ENCODE assay signal across 8 cellular contexts in genomic region chr17:75526555-75527270, GRCh38. TPM values are rescaled to one million over a fixed set of nuclear protein-coding genes. Genes with fewer than 3 reads are reported as not detected.
DNase-seq lines count a peak whose midpoint lies in the region; ATAC-seq and TF ChIP-seq lines count a peak whose summit lies in the region.

No MANE protein-coding gene starts in this region.

- peaks cover 4 to 30% (median 12%) of the 10 kb centered on the region in 4 donors for H3K36me3 ChIP-seq in stomach

- H3K27me3 ChIP-seq in stomach: peaks cover 0 to 10% (median 0%) of the 10 kb centered on the region in 3 donors

- 24 to 48% (median 30%) methylated on average over 13 of the region's 13 CpGs for WGBS in stomach, 5 donors

- intact Hi-C loops in activated CD4-positive, alpha-beta T cell treated with anti-CD3 and anti-CD28 coated beads, Interleukin-2, amount 10 ng/mL, durations not matched to agents 24 days and 14 days (cut with micrococcal nuclease): no loop called here
- intact Hi-C loops in stomach (cut with DNase I; ENCODE audit: low total_unique reads): no loop called here

- peak in 1 of 4 donors; percentile 6 for TF ChIP-seq POLR2A in stomach (IDR thresholded peaks at IDR 0.05)

- peaks cover 37 to 64% (median 48%) of the 10 kb centered on the region in 4 donors for H3K4me1 ChIP-seq in stomach

- H3K36me3 Mint-ChIP-seq in activated CD4-positive, alpha-beta T cell treated with anti-CD3 and anti-CD28 coated beads, Interleukin-2, amount 10 ng/mL, durations not matched to agents 24 days and 14 days (ENCODE audit: low read depth): peaks cover 23% of the 10 kb centered on the region
- H3K36me3 Mint-ChIP-seq in activated naive CD8-positive, alpha-beta T cell treated with anti-CD3 and anti-CD28 coated beads for 36 hours: peaks cover 7% of the 10 kb centered on the region

- H3K27ac ChIP-seq in stomach: peak overlapping the region; percentile 85 to 97 (median 88)

- TF ChIP-seq CTCF in stomach (IDR thresholded peaks at IDR 0.05): no peak

- no peak for DNase-seq in activated CD4-positive, alpha-beta T cell treated with anti-CD3 and anti-CD28 coated beads, Interleukin-2, amount 10 ng/mL, durations not matched to agents 24 days and 14 days
- no peak for DNase-seq in activated CD4-positive, alpha-beta T cell treated with anti-CD3 and anti-CD28 coated beads for 48 hours
- no peak for DNase-seq in activated naive CD8-positive, alpha-beta T cell treated with anti-CD3 and anti-CD28 coated beads for 36 hours
- DNase-seq in kidney tubule cell (ENCODE audit: low spot score): peak; percentile 20
- DNase-seq in stomach: peak; percentile 42
- no peak for DNase-seq in activated effector memory CD4-positive, alpha-beta T cell treated with anti-CD3 and anti-CD28 coated beads, Interleukin-2, amount 50 U/mL, for 16 hours

- peak overlapping the region; percentile 62 to 72 (median 72) for H3K4me3 ChIP-seq in stomach

- ATAC-seq in HG03108 (IDR thresholded peaks at IDR 0.05; ENCODE audit: unreplicated experiment): no peak
- no peak for ATAC-seq in HG03354 (IDR thresholded peaks at IDR 0.05; ENCODE audit: poor library complexity, severe bottlenecking, unreplicated experiment)

- H3K27ac Mint-ChIP-seq in activated CD4-positive, alpha-beta T cell treated with anti-CD3 and anti-CD28 coated beads, Interleukin-2, amount 10 ng/mL, durations not matched to agents 24 days and 14 days: no peak overlapping the region
- no peak overlapping the region for H3K27ac Mint-ChIP-seq in activated naive CD8-positive, alpha-beta T cell treated with anti-CD3 and anti-CD28 coated beads for 36 hours

- H3K4me1 Mint-ChIP-seq in activated CD4-positive, alpha-beta T cell treated with anti-CD3 and anti-CD28 coated beads, Interleukin-2, amount 10 ng/mL, durations not matched to agents 24 days and 14 days: peaks cover 11% of the 10 kb centered on the region
- H3K4me1 Mint-ChIP-seq in activated naive CD8-positive, alpha-beta T cell treated with anti-CD3 and anti-CD28 coated beads for 36 hours: peaks cover 8% of the 10 kb centered on the region

- peak overlapping the region; percentile 66 for H3K4me3 Mint-ChIP-seq in activated CD4-positive, alpha-beta T cell treated with anti-CD3 and anti-CD28 coated beads, Interleukin-2, amount 10 ng/mL, durations not matched to agents 24 days and 14 days
- peak overlapping the region; percentile 62 for H3K4me3 Mint-ChIP-seq in activated naive CD8-positive, alpha-beta T cell treated with anti-CD3 and anti-CD28 coated beads for 36 hours

- no peak for TF ChIP-seq EP300 in stomach (IDR thresholded peaks at IDR 0.05)

- H3K9me3 Mint-ChIP-seq in activated CD4-positive, alpha-beta T cell treated with anti-CD3 and anti-CD28 coated beads, Interleukin-2, amount 10 ng/mL, durations not matched to agents 24 days and 14 days: no peaks in the 10 kb centered on the region
- H3K9me3 Mint-ChIP-seq in activated naive CD8-positive, alpha-beta T cell treated with anti-CD3 and anti-CD28 coated beads for 36 hours: no peaks in the 10 kb centered on the region

- no peaks in the 10 kb centered on the region for H3K9me3 ChIP-seq in stomach

- peaks cover 9% of the 10 kb centered on the region for H3K27me3 Mint-ChIP-seq in activated CD4-positive, alpha-beta T cell treated with anti-CD3 and anti-CD28 coated beads, Interleukin-2, amount 10 ng/mL, durations not matched to agents 24 days and 14 days
- no peaks in the 10 kb centered on the region for H3K27me3 Mint-ChIP-seq in activated naive CD8-positive, alpha-beta T cell treated with anti-CD3 and anti-CD28 coated beads for 36 hours

RNA-seq across cellular contexts. Expression of gene LLGL2, which starts 1.2 kb away (rescaled TPM):
- total RNA-seq in activated CD4-positive, alpha-beta T cell treated with anti-CD3 and anti-CD28 coated beads, Interleukin-2, amount 10 ng/mL, durations not matched to agents 24 days and 14 days: 6.5 and 9.0 TPM in 2 replicates
- 1 to 10 TPM; 4.8 to 5.0 TPM for total RNA-seq in activated naive CD8-positive, alpha-beta T cell treated with anti-CD3 and anti-CD28 coated beads for 36 hours
- 100 to 1,000 TPM in 4 of 5 donors, 10 to 100 TPM in 1; 72.3 to 565 (median 165) TPM for total RNA-seq in stomach
- polyA plus RNA-seq in stomach: 100 to 1,000 TPM; 144 to 199 (median 184) TPM

RNA-seq across cellular contexts. Expression of gene TSEN54, which starts 10.4 kb away (rescaled TPM):
- total RNA-seq in activated CD4-positive, alpha-beta T cell treated with anti-CD3 and anti-CD28 coated beads, Interleukin-2, amount 10 ng/mL, durations not matched to agents 24 days and 14 days: 61.7 and 66.4 TPM in 2 replicates
- total RNA-seq in activated naive CD8-positive, alpha-beta T cell treated with anti-CD3 and anti-CD28 coated beads for 36 hours: 10 to 100 TPM; 44.6 to 45.5 TPM
- 100 to 1,000 TPM in 2 of 5 donors, 10 to 100 TPM in 3; 13.2 to 219 (median 48.1) TPM for total RNA-seq in stomach
- 10 to 100 TPM; 20.8 to 49.7 (median 36.2) TPM for polyA plus RNA-seq in stomach

RNA-seq across cellular contexts. Expression of gene CASKIN2, which starts 11.4 kb away (rescaled TPM):
- total RNA-seq in activated CD4-positive, alpha-beta T cell treated with anti-CD3 and anti-CD28 coated beads, Interleukin-2, amount 10 ng/mL, durations not matched to agents 24 days and 14 days: 1.4 and 1.6 TPM in 2 replicates
- 1 to 10 TPM; 4.3 to 4.5 TPM for total RNA-seq in activated naive CD8-positive, alpha-beta T cell treated with anti-CD3 and anti-CD28 coated beads for 36 hours
- total RNA-seq in stomach: 10 to 100 TPM in 4 of 5 donors, 1 to 10 TPM in 1; 9.0 to 27.4 (median 15.6) TPM
- polyA plus RNA-seq in stomach: 1 to 10 TPM; 5.4 to 9.3 (median 8.8) TPM

Comparison
In these comparisons a context has a peak if more than half of its experiments do, and no peak if none do; other contexts are left out.
1. DNase-seq: peak in kidney tubule cell (single experiment) and stomach (single experiment); none in activated CD4-positive, alpha-beta T cell treated with anti-CD3 and anti-CD28 coated beads, Interleukin-2, amount 10 ng/mL, durations not matched to agents 24 days and 14 days (single experiment), activated CD4-positive, alpha-beta T cell treated with anti-CD3 and anti-CD28 coated beads for 48 hours (single experiment), activated naive CD8-positive, alpha-beta T cell treated with anti-CD3 and anti-CD28 coated beads for 36 hours (single experiment) and activated effector memory CD4-positive, alpha-beta T cell treated with anti-CD3 and anti-CD28 coated beads, Interleukin-2, amount 50 U/mL, for 16 hours (single experiment).